Comparison of ENCODE assay signal across 8 cellular contexts in genomic region chr11:72814831-72815618, GRCh38. TPM values are rescaled to one million over a fixed set of nuclear protein-coding genes. Genes with fewer than 3 reads are reported as not detected.
DNase-seq lines count a peak whose midpoint lies in the region; ATAC-seq, FAIRE-seq and TF ChIP-seq lines count a peak whose summit lies in the region.

No MANE protein-coding gene starts in this region.

- TSS peak; percentile 57 for BruUV-seq in endothelial cell of umbilical vein (replicated peaks; lab: Mats Ljungman, UMichigan)

- POLR2A ChIA-PET in endothelial cell of umbilical vein (lab: Charles Lee) = no interaction called here

- peak; percentile 21 for ATAC-seq in GM18505 (IDR thresholded peaks at IDR 0.05; ENCODE audit: unreplicated experiment)
- ATAC-seq in HG02973 (IDR thresholded peaks at IDR 0.05; ENCODE audit: unreplicated experiment) = peak; percentile 27
- peak; percentile 18 to 22 for ATAC-seq in activated CD4-positive, CD25-positive, alpha-beta regulatory T cell treated with anti-CD3 and anti-CD28 coated beads, Interleukin-2, amount 50 U/mL, for 24 hours

- DNase-seq in AG09309 (ENCODE audit: low read depth) (no peak), NCI-H2171 (lab: John Stamatoyannopoulos, UW) (peak; percentile 66), endothelial cell of umbilical vein (ENCODE audit: low read depth, low spot score) (peak; percentile 87), myocyte (ENCODE audit: low read depth) (peak; percentile 82), tibial nerve (ENCODE audit: low spot score in 2 of 2) (no peak)

- H3K9me3 ChIP-seq in endothelial cell of umbilical vein (replicated peaks; ENCODE audit: control insufficient read depth, insufficient read depth, low read length) = no peaks in the 10 kb centered on the region
- no peaks in the 10 kb centered on the region for H3K9me3 ChIP-seq in tibial nerve

- no peak for TF ChIP-seq EP300 in tibial nerve (IDR thresholded peaks at IDR 0.05)

- H3K4me3 ChIP-seq in AG09309 (ENCODE audit: control insufficient read depth, low read depth, low read length) = peak overlapping the region; percentile 83
- peak overlapping the region; percentile 5 to 88 (median 45) for H3K4me3 ChIP-seq in endothelial cell of umbilical vein (replicated peaks in 1 of 3; ENCODE audit: insufficient read depth in 1 of 3, low read depth in 1 of 3, low read length in 3 of 3)
- H3K4me3 ChIP-seq in tibial nerve = peak overlapping the region; percentile 67 to 88 (median 74)

- H3K27ac ChIP-seq in endothelial cell of umbilical vein (ENCODE audit: insufficient read depth, low read depth, low read length) = peak overlapping the region; percentile 67
- peak overlapping the region; percentile 95 to 96 (median 96) for H3K27ac ChIP-seq in tibial nerve

- H3K9ac ChIP-seq in endothelial cell of umbilical vein (replicated peaks; ENCODE audit: extremely low read depth, insufficient read depth, low read length) = peak overlapping the region; percentile 96

- dilution Hi-C loops in endothelial cell of umbilical vein (cut with MboI; ENCODE audit: extremely low pct_ligation_motif_present, low sequenced_read_pairs) = no loop called here

- H2AFZ ChIP-seq in endothelial cell of umbilical vein (ENCODE audit: low read depth, low read length) = peak overlapping the region; percentile 38

- FAIRE-seq in endothelial cell of umbilical vein (lab: Jason Lieb, UNC) = peak; percentile 70

- CTCF ChIA-PET in endothelial cell of umbilical vein (lab: Charles Lee) = interaction anchor here (1.0 to 1.7 kb wide), 4 partner anchors 21 to 328 kb away, joined by 3 to 19 read pairs (median 6); partner anchors contain the start of genes FCHSD2 and STARD10

- H3K4me1 ChIP-seq in endothelial cell of umbilical vein (ENCODE audit: control insufficient read depth, extremely low read depth, insufficient read depth, low read length) (peaks cover 31% of the 10 kb centered on the region), tibial nerve (peaks cover 0 to 51% (median 29%) of the 10 kb centered on the region in 4 donors)

- TF ChIP-seq CTCF in AG09309 (IDR thresholded peaks at IDR 0.05; ENCODE audit: control insufficient read depth, insufficient read depth, low read depth, low read length, missing control alignments) (peak; percentile 3), endothelial cell of umbilical vein (IDR thresholded peaks at IDR 0.05; ENCODE audit: extremely low read depth in 1 of 2, insufficient read depth in 1 of 2, low read depth in 1 of 2, low read length in 2 of 2) (no peak), tibial nerve (IDR thresholded peaks at IDR 0.05) (no peak)

- intact Hi-C loops in endothelial cell of umbilical vein (cut with micrococcal nuclease) = loop anchor here (1.0 kb wide), 3 partner anchors 21 to 327 kb away; partner anchors contain the start of genes FCHSD2 and STARD10

- WGBS in tibial nerve, 2 donors = 1 to 13% methylated on average over 14 to 21 of the region's 27 CpGs

- TF ChIP-seq POLR2A in GM18505 (IDR thresholded peaks at IDR 0.05; ENCODE audit: borderline replicate concordance, extremely low read depth, insufficient read depth, insufficient read length) (peak; percentile 34), endothelial cell of umbilical vein (IDR thresholded peaks at IDR 0.05; ENCODE audit: low read depth, low read length) (peak; percentile 3), tibial nerve (IDR thresholded peaks at IDR 0.05) (no peak)

- peak overlapping the region; percentile 65 for H3K4me2 ChIP-seq in endothelial cell of umbilical vein (ENCODE audit: insufficient read depth, low read length)

- H3K36me3 ChIP-seq in endothelial cell of umbilical vein (ENCODE audit: control insufficient read depth in 2 of 2, extremely low read depth in 1 of 2, insufficient read depth in 2 of 2, low read length in 2 of 2) (peaks cover 5 to 6% of the 10 kb centered on the region in 2 experiments), tibial nerve (peaks cover 0 to 29% (median 0%) of the 10 kb centered on the region in 3 donors)

- no peaks in the 10 kb centered on the region for H4K20me1 ChIP-seq in endothelial cell of umbilical vein (replicated peaks; ENCODE audit: control insufficient read depth, extremely low read depth, insufficient read depth, low read length)

- no peaks in the 10 kb centered on the region for H3K9me1 ChIP-seq in endothelial cell of umbilical vein (replicated peaks; ENCODE audit: control insufficient read depth, extremely low read depth, insufficient read depth, low read length)

- H3K27me3 ChIP-seq in endothelial cell of umbilical vein (ENCODE audit: control insufficient read depth in 2 of 2, insufficient read depth in 2 of 2, low read length in 2 of 2) (no peaks in the 10 kb centered on the region), tibial nerve (no peaks in the 10 kb centered on the region)

- peaks cover 28% of the 10 kb centered on the region for H3K79me2 ChIP-seq in endothelial cell of umbilical vein (ENCODE audit: control insufficient read depth, insufficient read depth, low read length)

TF ChIP-seq in endothelial cell of umbilical vein, 7 proteins besides CTCF, POLR2A, EP300 and RAD21:
- no peak for TF ChIP-seq GATA2 (IDR thresholded peaks at IDR 0.05; ENCODE audit: insufficient read depth, insufficient read length, low read depth, low read length)
- no peak for TF ChIP-seq MYC (IDR thresholded peaks at IDR 0.05; ENCODE audit: low read depth, low read length)
- no peak for TF ChIP-seq POLR2AphosphoS5 (IDR thresholded peaks at IDR 0.05; ENCODE audit: insufficient read depth, low read depth, low read length)
- TF ChIP-seq JUN (IDR thresholded peaks at IDR 0.05; ENCODE audit: borderline replicate concordance, insufficient read depth, insufficient read length, low read depth) = no peak
- no peak for TF ChIP-seq MAX (IDR thresholded peaks at IDR 0.05; ENCODE audit: insufficient read depth, insufficient read length)
- TF ChIP-seq FOS (IDR thresholded peaks at IDR 0.05; ENCODE audit: borderline replicate concordance, insufficient read depth, low read length) = no peak
- TF ChIP-seq EZH2 (IDR thresholded peaks at IDR 0.05; ENCODE audit: borderline replicate concordance, low read depth, low read length, severe bottlenecking) = no peak

RNA-seq across cellular contexts. Expression of gene ATG16L2, which starts 0.8 kb away (rescaled TPM):
- 24.7 and 26.5 TPM in 2 replicates for total RNA-seq in endothelial cell of umbilical vein
- polyA plus RNA-seq in endothelial cell of umbilical vein = 30.5 TPM in 2 replicates
- 6.3 and 10.5 TPM in 2 replicates for polyA plus RNA-seq in endothelial cell of umbilical vein (2011; cell fraction: cytosol; rRNA removed)
- 210 and 272 TPM in 2 replicates for polyA plus RNA-seq in endothelial cell of umbilical vein (2011; cell fraction: nucleus; rRNA removed)
- 13.6 and 19.3 TPM in 2 replicates for polyA plus RNA-seq in endothelial cell of umbilical vein (2012)
- 29.0 and 38.9 TPM in 2 replicates for polyA minus RNA-seq in endothelial cell of umbilical vein
- 3.0 TPM for polyA minus RNA-seq in endothelial cell of umbilical vein (2011; cell fraction: cytosol; rRNA and poly(A)+ RNA removed)
- polyA minus RNA-seq in endothelial cell of umbilical vein (2011; cell fraction: nucleus; rRNA and poly(A)+ RNA removed) = 43.4 and 44.2 TPM in 2 replicates
- 17.3 and 23.0 TPM in 2 replicates for total RNA-seq in myocyte
- polyA plus RNA-seq in myocyte (2012) = 10.3 TPM
- 10 to 100 TPM; 26.9 to 60.0 (median 36.6) TPM for total RNA-seq in tibial nerve

RNA-seq across cellular contexts. Expression of gene STARD10, which starts 21.2 kb away (rescaled TPM):
- total RNA-seq in endothelial cell of umbilical vein = 14.4 and 16.1 TPM in 2 replicates
- 22.5 and 23.2 TPM in 2 replicates for polyA plus RNA-seq in endothelial cell of umbilical vein
- 21.4 and 23.1 TPM in 2 replicates for polyA plus RNA-seq in endothelial cell of umbilical vein (2011; cell fraction: cytosol; rRNA removed)
- polyA plus RNA-seq in endothelial cell of umbilical vein (2011; cell fraction: nucleus; rRNA removed) = 10.3 and 14.7 TPM in 2 replicates
- polyA plus RNA-seq in endothelial cell of umbilical vein (2012) = 14.6 and 26.1 TPM in 2 replicates
- 16.3 and 24.0 TPM in 2 replicates for polyA minus RNA-seq in endothelial cell of umbilical vein
- polyA minus RNA-seq in endothelial cell of umbilical vein (2011; cell fraction: cytosol; rRNA and poly(A)+ RNA removed) = 4.6 TPM
- polyA minus RNA-seq in endothelial cell of umbilical vein (2011; cell fraction: nucleus; rRNA and poly(A)+ RNA removed) = 2.8 and 2.9 TPM in 2 replicates
- 19.0 TPM in 2 replicates for total RNA-seq in myocyte
- 39.8 TPM for polyA plus RNA-seq in myocyte (2012)
- total RNA-seq in tibial nerve = 10 to 100 TPM; 19.4 to 31.5 (median 23.7) TPM

Comparison
In these comparisons a context has a peak if more than half of its experiments do, and no peak if none do; other contexts are left out.
1. DNase-seq: peak in NCI-H2171 (single experiment), endothelial cell of umbilical vein (single experiment) and myocyte (single experiment); none in AG09309 (single experiment) and tibial nerve (0 of 2).
2. POLR2A ChIP-seq: peak in GM18505 (single experiment) and endothelial cell of umbilical vein (single experiment); none in tibial nerve (0 of 2).
3. Peak in every context shown above with its lines, with median percentiles within 50 percentile points of each other: H3K4me3 ChIP-seq and ATAC-seq.